In genomic region chr11:116605543-116605942, GRCh38 we compare ENCODE assay signal across 8 cellular contexts.
A peak's percentile ranks its signal among the peaks of the same experiment; 100 is the strongest.
DNase-seq lines count a peak whose midpoint lies in the region; ATAC-seq and TF ChIP-seq lines count a peak whose summit lies in the region.

No MANE protein-coding gene starts in this region.

- H3K4me3 ChIP-seq in MG63 (no peak overlapping the region), body of pancreas (no peak overlapping the region), Peyer's patch (no peak overlapping the region)

- no peak overlapping the region for H3K27ac Mint-ChIP-seq in nephron progenitor cell

- intact Hi-C loops in body of pancreas (cut with DNase I), result no loop called here

- H3K27me3 ChIP-seq in MG63 (no peaks in the 10 kb centered on the region), body of pancreas (no peaks in the 10 kb centered on the region), Peyer's patch (no peaks in the 10 kb centered on the region)

- H3K4me1 ChIP-seq in body of pancreas, result no peaks in the 10 kb centered on the region
- no peaks in the 10 kb centered on the region for H3K4me1 ChIP-seq in Peyer's patch

- no peaks in the 10 kb centered on the region for H3K9me3 Mint-ChIP-seq in nephron progenitor cell

- no peaks in the 10 kb centered on the region for H3K36me3 ChIP-seq in MG63
- H3K36me3 ChIP-seq in body of pancreas (replicated peaks in 1 of 2; ENCODE audit: insufficient read depth in 1 of 2, low read depth in 2 of 2), result no peaks in the 10 kb centered on the region
- H3K36me3 ChIP-seq in Peyer's patch, result no peaks in the 10 kb centered on the region

- DNase-seq in NCI-H82 (lab: John Stamatoyannopoulos, UW), result peak; percentile 51
- DNase-seq in NCI-H82 treated with DMSO at 0.1 percent for 48 hours (lab: John Stamatoyannopoulos, UW; ENCODE audit: unreplicated experiment), result no peak
- peak; percentile 24 for DNase-seq in MG63
- peak in 3 of 4 donors; percentile 7 to 54 (median 29) for DNase-seq in body of pancreas
- DNase-seq in nephron progenitor cell, result peak; percentile 93
- DNase-seq in Peyer's patch, result no peak
- no peak for DNase-seq in stimulated activated naive CD4-positive, alpha-beta T cell (lab: John Stamatoyannopoulos, UW)

- no peaks in the 10 kb centered on the region for H3K36me3 Mint-ChIP-seq in nephron progenitor cell (ENCODE audit: low read depth)

- TF ChIP-seq POLR2A in body of pancreas (IDR thresholded peaks at IDR 0.05), result no peak
- no peak for TF ChIP-seq POLR2A in Peyer's patch (IDR thresholded peaks at IDR 0.05)

- WGBS in body of pancreas, 2 donors, result 5 to 9% methylated on average over 4 of the region's 4 CpGs

- ATAC-seq in body of pancreas (no peak), GM21576 (IDR thresholded peaks at IDR 0.05; ENCODE audit: unreplicated experiment) (no peak)

- H3K4me3 Mint-ChIP-seq in nephron progenitor cell, result no peak overlapping the region

- H3K27ac ChIP-seq in body of pancreas (no peak overlapping the region), Peyer's patch (no peak overlapping the region)

- no peaks in the 10 kb centered on the region for H3K9me3 ChIP-seq in MG63
- H3K9me3 ChIP-seq in body of pancreas, result no peaks in the 10 kb centered on the region
- H3K9me3 ChIP-seq in Peyer's patch, result no peaks in the 10 kb centered on the region

- H3K4me1 Mint-ChIP-seq in nephron progenitor cell, result no peaks in the 10 kb centered on the region

- TF ChIP-seq CTCF in body of pancreas (IDR thresholded peaks at IDR 0.05) (peak in 2 of 7 experiments; percentile 11 to 17), nephron progenitor cell (IDR thresholded peaks at IDR 0.05) (peak; percentile 60), Peyer's patch (IDR thresholded peaks at IDR 0.05) (peak in 3 of 6 experiments; percentile 17 to 34 (median 28))

- H3K27me3 Mint-ChIP-seq in nephron progenitor cell (ENCODE audit: low read depth, poor library complexity), result peaks cover 2% of the 10 kb centered on the region

Comparison
In these comparisons a context has a peak if more than half of its experiments do, and no peak if none do; other contexts are left out.
1. DNase-seq: peak in NCI-H82 (single experiment), MG63 (single experiment), body of pancreas (3 of 4) and nephron progenitor cell (single experiment); none in NCI-H82 treated with DMSO at 0.1 percent for 48 hours (single experiment), Peyer's patch (0 of 3) and stimulated activated naive CD4-positive, alpha-beta T cell (0 of 6).